ENCODE assay signal across 25 cellular contexts in the genomic region with DNA sequence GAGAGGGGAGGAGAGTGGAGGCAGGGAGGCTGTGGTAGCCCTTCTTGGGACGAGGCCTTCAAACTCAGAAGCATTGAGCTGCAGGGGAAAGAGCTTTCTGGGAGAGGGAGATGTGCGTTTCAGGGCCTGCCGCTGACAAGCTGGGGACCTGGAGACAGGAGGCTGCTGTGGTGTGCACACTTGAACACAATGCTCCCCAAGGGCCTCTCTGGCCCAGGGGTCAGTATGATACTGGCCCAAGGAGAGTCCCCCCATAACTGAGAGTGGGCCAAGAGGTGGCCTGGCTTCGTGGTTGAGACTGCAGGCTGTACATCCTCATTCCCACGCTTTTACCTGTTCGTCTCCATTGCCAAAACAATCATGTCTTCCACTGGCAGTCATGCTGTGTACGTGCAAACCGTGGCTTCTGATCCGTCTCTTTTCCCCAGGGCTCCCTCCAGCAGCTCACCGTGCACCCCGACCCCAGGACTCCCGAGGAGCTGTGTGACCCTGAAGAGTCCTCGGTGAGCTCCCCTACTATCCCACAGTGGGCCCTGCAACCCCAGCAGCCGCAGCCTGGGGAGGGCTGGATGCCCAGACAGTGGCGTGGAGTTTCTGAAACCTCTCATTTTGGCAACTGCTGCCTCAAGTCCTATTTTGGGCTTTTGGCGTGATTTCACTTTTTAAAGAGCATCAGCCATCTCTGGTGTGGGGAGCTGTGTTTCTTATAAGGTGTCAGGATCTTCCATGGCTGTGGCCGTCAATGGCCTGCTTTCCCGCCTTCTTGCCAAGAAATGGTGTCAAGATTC. TPM values are rescaled to one million over a fixed set of nuclear protein-coding genes. Genes with fewer than 3 reads are reported as not detected.
DNase-seq lines count a peak whose midpoint lies in the region; ATAC-seq and TF ChIP-seq lines count a peak whose summit lies in the region.
"Had no signal": no experiment of that assay in that cellular context is flagged by ENCODE, and none has a peak within 500 bp of the region (broad histone marks: within the 10 kb centered on the region; RNA-seq: fewer than 3 reads in every experiment).

No MANE protein-coding gene starts in this region.

- H3K27me3 ChIP-seq in endodermal cell (ENCODE audit: control insufficient read depth, insufficient read depth, low read length, poor library complexity, severe bottlenecking) (no peaks in the 10 kb centered on the region), left ventricle myocardium inferior (ENCODE audit: low read depth) (no peaks in the 10 kb centered on the region), rectal smooth muscle tissue (ENCODE audit: control insufficient read depth, insufficient read depth, low read length) (no peaks in the 10 kb centered on the region), aorta (ENCODE audit: control insufficient read depth in 1 of 2, insufficient read depth in 2 of 2, low read length in 1 of 2) (no peaks in the 10 kb centered on the region)
- H3K27me3 ChIP-seq: SJCRH30, suprapubic skin had no signal

- no peak overlapping the region for H3K9ac ChIP-seq in endodermal cell (ENCODE audit: extremely low read depth, low read length, poor library complexity, severe bottlenecking)
- H3K9ac ChIP-seq in rectal smooth muscle tissue (ENCODE audit: low read length), result no peak overlapping the region

- H3K27ac Mint-ChIP-seq in endodermal cell, result no peak overlapping the region
- H3K27ac Mint-ChIP-seq in WTC11, result no peak overlapping the region
- H3K27ac Mint-ChIP-seq: activated naive CD4-positive, alpha-beta T cell treated with anti-CD3 and anti-CD28 coated beads for 36 hours; CD8-positive, alpha-beta memory T cell; HFFc6 had no signal

- 91 to 94% methylated on average over 7 to 18 of the region's 18 CpGs for WGBS in endodermal cell (ENCODE audit: insufficient coverage in 1 of 2, insufficient read length in 1 of 2), 2 experiments
- WGBS in aorta, 2 donors, result 21 to 23% methylated on average over 18 of the region's 18 CpGs

- H3K36me3 Mint-ChIP-seq in endodermal cell (ENCODE audit: low read depth), result no peaks in the 10 kb centered on the region
- peaks cover 13% of the 10 kb centered on the region for H3K36me3 Mint-ChIP-seq in WTC11
- H3K36me3 Mint-ChIP-seq: CD8-positive, alpha-beta memory T cell had no signal

- no peaks in the 10 kb centered on the region for H3K36me3 ChIP-seq in endodermal cell (ENCODE audit: control insufficient read depth, insufficient read depth, low read length)
- H3K36me3 ChIP-seq in left ventricle myocardium inferior, result peaks cover 13% of the 10 kb centered on the region
- peaks cover 6% of the 10 kb centered on the region for H3K36me3 ChIP-seq in rectal smooth muscle tissue (ENCODE audit: control insufficient read depth, insufficient read depth, low read length)
- no peaks in the 10 kb centered on the region for H3K36me3 ChIP-seq in aorta (ENCODE audit: control insufficient read depth in 1 of 2, insufficient read depth in 2 of 2, low read length in 1 of 2)
- H3K36me3 ChIP-seq: SJCRH30, suprapubic skin had no signal

- DNase-seq in endodermal cell (peak; percentile 26), left ventricle myocardium inferior (no peak), aorta (peak in 1 of 2 donors; percentile 75), WTC11 (ENCODE audit: low spot score) (no peak), GM19238 (ENCODE audit: insufficient read length, low spot score) (no peak)
- DNase-seq: activated CD4-positive, alpha-beta T cell treated with anti-CD3 and anti-CD28 coated beads, Interleukin-2, amount 50 U/mL, for 48 hours; activated naive CD4-positive, alpha-beta T cell treated with anti-CD3 and anti-CD28 coated beads for 36 hours; activated T-cell treated with anti-CD3 and anti-CD28 coated beads, Interleukin-2, amount 50 U/mL, for 1 hour; CD8-positive, alpha-beta memory T cell; erythroblast; GDM1; HFFc6; MV-4-11; NCI-H1694 treated with DMSO at 0.1 percent for 48 hours; NCI-H774; PC-3; retina; SJCRH30; stimulated activated CD8-positive, alpha-beta memory T cell treated with anti-CD3 and anti-CD28 coated beads, Interleukin-4, amount 100 ng/mL, for 48 hours had no signal

- H3K4me3 ChIP-seq in endodermal cell (ENCODE audit: low read length) (no peak overlapping the region), left ventricle myocardium inferior (no peak overlapping the region), rectal smooth muscle tissue (ENCODE audit: low read length) (no peak overlapping the region), aorta (ENCODE audit: low read length in 2 of 2) (no peak overlapping the region)
- H3K4me3 ChIP-seq: K562, SJCRH30, suprapubic skin had no signal

- peaks cover 2% of the 10 kb centered on the region for H3K27me3 Mint-ChIP-seq in endodermal cell (ENCODE audit: insufficient read depth)
- peaks cover 3% of the 10 kb centered on the region; the same call in 1 of the 2 replicates for H3K27me3 Mint-ChIP-seq in WTC11 (ENCODE audit: low read depth)
- H3K27me3 Mint-ChIP-seq: central memory CD8-positive, alpha-beta T cell had no signal

- H3K4me3 Mint-ChIP-seq in endodermal cell, result no peak overlapping the region
- no peak overlapping the region for H3K4me3 Mint-ChIP-seq in WTC11
- H3K4me3 Mint-ChIP-seq: activated naive CD4-positive, alpha-beta T cell treated with anti-CD3 and anti-CD28 coated beads for 36 hours; CD8-positive, alpha-beta memory T cell; central memory CD8-positive, alpha-beta T cell; HFFc6 had no signal

- H3K9me3 Mint-ChIP-seq in endodermal cell, result peaks cover 20% of the 10 kb centered on the region
- H3K9me3 Mint-ChIP-seq in WTC11, result peaks cover 14% of the 10 kb centered on the region
- H3K9me3 Mint-ChIP-seq: activated naive CD4-positive, alpha-beta T cell treated with anti-CD3 and anti-CD28 coated beads for 36 hours; CD8-positive, alpha-beta memory T cell; central memory CD8-positive, alpha-beta T cell; HFFc6 had no signal

- peaks cover 11% of the 10 kb centered on the region for H3K9me3 ChIP-seq in endodermal cell (ENCODE audit: control insufficient read depth, low read length)
- H3K9me3 ChIP-seq in left ventricle myocardium inferior (replicated peaks), result no peaks in the 10 kb centered on the region
- H3K9me3 ChIP-seq in aorta (ENCODE audit: control insufficient read depth, low read length), result no peaks in the 10 kb centered on the region
- H3K9me3 ChIP-seq: SJCRH30, suprapubic skin had no signal

- POLR2A ChIA-PET in WTC11 (lab: Charles Lee), result no interaction called here

- CTCF ChIA-PET in WTC11 (lab: Charles Lee), result interaction anchor here (0.7 to 3.5 kb wide), 3 partner anchors 10 to 11 kb away, joined by 3 to 22 read pairs (median 4); no protein-coding TSS in a partner anchor

- H3K27ac ChIP-seq in endodermal cell (ENCODE audit: low read depth, low read length) (no peak overlapping the region), left ventricle myocardium inferior (replicated peaks) (peak overlapping the region; percentile 79), rectal smooth muscle tissue (ENCODE audit: low read depth, low read length) (peak overlapping the region; percentile 71), aorta (ENCODE audit: low read depth in 1 of 2, low read length in 2 of 2) (peak overlapping the region in 1 of 2 donors; percentile 31)
- H3K27ac ChIP-seq: SJCRH30, suprapubic skin had no signal

- ATAC-seq in aorta (ENCODE audit: low FRiP score) (peak; percentile 60), HG03342 (IDR thresholded peaks at IDR 0.05; ENCODE audit: unreplicated experiment) (no peak), WTC11 (no peak)
- ATAC-seq: K562, PC-3 had no signal

- H3K4me1 Mint-ChIP-seq in endodermal cell (peaks cover 11% of the 10 kb centered on the region), WTC11 (peaks cover 3% of the 10 kb centered on the region; the same call in 1 of the 2 replicates)
- H3K4me1 Mint-ChIP-seq: CD8-positive, alpha-beta memory T cell; central memory CD8-positive, alpha-beta T cell had no signal

- no peak for TF ChIP-seq CTCF in endodermal cell (conservative IDR thresholded peaks at IDR 0.05)
- TF ChIP-seq CTCF in left ventricle myocardium inferior (IDR thresholded peaks at IDR 0.05; ENCODE audit: borderline replicate concordance), result no peak
- no peak for TF ChIP-seq CTCF in WTC11 (IDR thresholded peaks at IDR 0.05)

- H3K4me1 ChIP-seq in endodermal cell (ENCODE audit: control insufficient read depth, insufficient read depth, low read length) (no peaks in the 10 kb centered on the region), left ventricle myocardium inferior (peaks cover 75% of the 10 kb centered on the region), rectal smooth muscle tissue (ENCODE audit: control insufficient read depth, insufficient read depth, low read length) (peaks cover 30% of the 10 kb centered on the region), aorta (ENCODE audit: control insufficient read depth in 1 of 2, insufficient read depth in 2 of 2, low read length in 2 of 2) (peaks cover 0 to 2% of the 10 kb centered on the region in 2 donors)

- intact Hi-C loops in left ventricle myocardium inferior (cut with micrococcal nuclease), result no loop called here
- intact Hi-C loops in aorta (cut with DNase I), result no loop called here

TF ChIP-seq in WTC11, 78 proteins besides CTCF, POLR2A, EP300 and RAD21 (continues in another document):
- TF ChIP-seq, protein P1, sequence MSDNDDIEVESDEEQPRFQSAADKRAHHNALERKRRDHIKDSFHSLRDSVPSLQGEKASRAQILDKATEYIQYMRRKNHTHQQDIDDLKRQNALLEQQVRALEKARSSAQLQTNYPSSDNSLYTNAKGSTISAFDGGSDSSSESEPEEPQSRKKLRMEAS (CRISPR knock-in tag; IDR thresholded peaks at IDR 0.05), result no peak
- no peak for TF ChIP-seq ZNF121 (CRISPR knock-in tag; IDR thresholded peaks at IDR 0.05)
- TF ChIP-seq GTF2I (CRISPR knock-in tag; conservative IDR thresholded peaks at IDR 0.05), result no peak
- TF ChIP-seq ZNF138 (CRISPR knock-in tag; conservative IDR thresholded peaks at IDR 0.05), result no peak
- no peak for TF ChIP-seq ZNF232 (CRISPR knock-in tag; IDR thresholded peaks at IDR 0.05)
- no peak for TF ChIP-seq ZNF219 (CRISPR knock-in tag; IDR thresholded peaks at IDR 0.05; ENCODE audit: borderline replicate concordance)
- TF ChIP-seq ZNF423 (CRISPR knock-in tag; IDR thresholded peaks at IDR 0.05), result no peak
- TF ChIP-seq JUN (CRISPR knock-in tag; IDR thresholded peaks at IDR 0.05), result no peak
- TF ChIP-seq PRRX2 (CRISPR knock-in tag; IDR thresholded peaks at IDR 0.05), result no peak

RNA-seq across cellular contexts. Expression of a gene that starts 43.4 kb away (rescaled TPM):
- under 1 TPM in 1 of 2 donors, not detected in 1; 0.27 TPM for total RNA-seq in endodermal cell
- 0.39 TPM for polyA plus RNA-seq in endodermal cell (2013, experiment 1 of 2)
- polyA plus RNA-seq in endodermal cell (2013, experiment 2 of 2), result 0.33 TPM
- total RNA-seq in left ventricle myocardium inferior, result 45.4 TPM
- 100 to 1,000 TPM in 1 of 2 donors, 10 to 100 TPM in 1; 53.3 to 126 TPM for total RNA-seq in aorta
- 10 to 100 TPM in 1 of 2 donors, 1 to 10 TPM in 1; 6.3 to 19.6 TPM for polyA plus RNA-seq in aorta
- 0.22 to 0.44 TPM (median 0.39 TPM) in 3 replicates for total RNA-seq in WTC11 (2021)
- total RNA-seq: CD8-positive, alpha-beta memory T cell; mononuclear cell had no signal

Comparison
In these comparisons a context has a peak if more than half of its experiments do, and no peak if none do; other contexts are left out.
1. RNA of a gene that starts 43.4 kb away (total RNA-seq): 53.3 to 126 TPM in aorta and 45.4 TPM in left ventricle myocardium inferior (single experiment); 0.27 TPM in endodermal cell and 0.22 to 0.44 TPM in WTC11; every median in the first group is over 10 times any median in the second.